Comparison of ENCODE assay signal across 20 cellular contexts in the genomic region with DNA sequence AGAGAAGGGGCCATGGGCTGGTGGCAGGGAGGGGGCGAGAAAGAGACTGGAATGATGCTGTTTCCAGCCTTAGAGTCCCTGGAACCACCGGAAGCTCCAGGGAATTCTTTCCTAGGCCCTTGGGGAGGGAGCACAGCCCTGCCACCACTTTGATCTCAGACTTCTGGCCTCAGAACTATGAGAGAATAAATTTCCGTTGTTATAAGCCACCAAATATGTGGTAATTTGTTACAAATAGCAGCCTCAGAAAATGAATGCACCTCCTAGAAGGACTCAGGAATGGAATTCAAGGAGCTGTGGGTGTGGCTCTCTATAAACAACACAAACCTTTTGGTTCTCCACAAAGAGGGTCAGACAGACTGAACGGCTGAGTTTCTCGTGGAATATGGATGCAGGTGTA.
DNase-seq lines count a peak whose midpoint lies in the region; FAIRE-seq and TF ChIP-seq lines count a peak whose summit lies in the region.
"Had no signal": no experiment of that assay in that cellular context is flagged by ENCODE, and none has a peak within 500 bp of the region (broad histone marks: within the 10 kb centered on the region; RNA-seq: fewer than 3 reads in every experiment).

No MANE protein-coding gene starts in this region.

- H3K4me3 ChIP-seq in astrocyte (ENCODE audit: insufficient read depth, low read depth, low read length) (no peak overlapping the region), mesodermal cell (ENCODE audit: extremely low read depth, insufficient read depth, low read length, poor library complexity, severe bottlenecking) (no peak overlapping the region)
- H3K4me3 ChIP-seq: cardiac muscle cell, esophagus squamous epithelium, gastroesophageal sphincter, vagina had no signal

- DNase-seq in EH (ENCODE audit: low read depth) = peak; percentile 16
- peak; percentile 77 for DNase-seq in astrocyte (ENCODE audit: low read depth)
- DNase-seq in type B pancreatic cell (ENCODE audit: extremely low spot score, unreplicated experiment) = no peak
- no peak for DNase-seq in HEK293T (ENCODE audit: extremely low spot score)
- no peak for DNase-seq in midbrain (lab: John Stamatoyannopoulos, UW)
- DNase-seq in DMS114 treated with DMSO at 0.1 percent for 48 hours (lab: John Stamatoyannopoulos, UW; ENCODE audit: unreplicated experiment) = no peak
- DNase-seq: activated CD8-positive, alpha-beta T cell treated with anti-CD3 and anti-CD28 coated beads, Interleukin-2, amount 10 ng/mL, durations not matched to agents 7 days and 5 days; activated effector memory CD4-positive, alpha-beta T cell treated with anti-CD3 and anti-CD28 coated beads, Interleukin-2, amount 50 U/mL, for 16 hours; CD8-positive, alpha-beta T cell; esophagus squamous epithelium; hypothalamus; KG1; NCI-H146; NCI-H526 had no signal

- H3K36me3 ChIP-seq in astrocyte (ENCODE audit: insufficient read depth, low read length) (no peaks in the 10 kb centered on the region), mesodermal cell (ENCODE audit: control insufficient read depth, insufficient read depth, low read length) (no peaks in the 10 kb centered on the region)
- H3K36me3 ChIP-seq: cardiac muscle cell, esophagus squamous epithelium, gastroesophageal sphincter, vagina had no signal

- H3K9me3 ChIP-seq in astrocyte (ENCODE audit: insufficient read depth, low read depth, low read length) (no peaks in the 10 kb centered on the region), mesodermal cell (ENCODE audit: control insufficient read depth, low read length) (no peaks in the 10 kb centered on the region)
- H3K9me3 ChIP-seq: esophagus squamous epithelium, gastroesophageal sphincter, vagina had no signal

- POLR2A ChIA-PET in HEK293T (lab: Yijun Ruan, JAX) = no interaction called here

- H3K4me1 ChIP-seq in astrocyte (ENCODE audit: insufficient read depth, low read length) (peaks cover 39% of the 10 kb centered on the region), mesodermal cell (ENCODE audit: control insufficient read depth, insufficient read depth, low read length, poor library complexity, severe bottlenecking) (peaks cover 24% of the 10 kb centered on the region)

- CTCF ChIA-PET in HEK293T (lab: Yijun Ruan, JAX) = no interaction called here

- 81 to 82% methylated on average over 2 to 3 of the region's 5 CpGs for WGBS in mesodermal cell (ENCODE audit: insufficient coverage in 2 of 2), 2 experiments

- peak overlapping the region; percentile 24 for H2AFZ ChIP-seq in astrocyte (ENCODE audit: low read depth, low read length)

- peak overlapping the region; percentile 66 for H3K27ac Mint-ChIP-seq in astrocyte (ENCODE audit: unreplicated experiment)
- peak overlapping the region; percentile 80 for H3K27ac Mint-ChIP-seq in type B pancreatic cell
- H3K27ac Mint-ChIP-seq: activated CD8-positive, alpha-beta T cell treated with anti-CD3 and anti-CD28 coated beads, Interleukin-2, amount 10 ng/mL, durations not matched to agents 7 days and 5 days; CD8-positive, alpha-beta T cell; T-helper 1 cell treated with Interleukin-12 subunit alpha and Interleukin-12 subunit beta and Interleukin-4 antibody, amounts not matched to agents 30 μg/mL and 1 μg/mL, for 36 hours had no signal

- H3K27me3 ChIP-seq in astrocyte (ENCODE audit: insufficient read depth, low read length) = peaks cover 2% of the 10 kb centered on the region
- H3K27me3 ChIP-seq: cardiac muscle cell, esophagus squamous epithelium, vagina had no signal

- H3K9me3 Mint-ChIP-seq in astrocyte (ENCODE audit: unreplicated experiment) (no peaks in the 10 kb centered on the region), type B pancreatic cell (no peaks in the 10 kb centered on the region)
- H3K9me3 Mint-ChIP-seq: CD8-positive, alpha-beta T cell; T-helper 1 cell treated with Interleukin-12 subunit alpha and Interleukin-12 subunit beta and Interleukin-4 antibody, amounts not matched to agents 30 μg/mL and 1 μg/mL, for 36 hours had no signal

- peak; percentile 9 for FAIRE-seq in astrocyte (lab: Jason Lieb, UNC)
- FAIRE-seq: RCC 7860 had no signal

- peaks cover 40% of the 10 kb centered on the region for H3K4me1 Mint-ChIP-seq in astrocyte (ENCODE audit: low read depth, unreplicated experiment)
- peaks cover 52% of the 10 kb centered on the region for H3K4me1 Mint-ChIP-seq in type B pancreatic cell (ENCODE audit: unreplicated experiment)

- no peaks in the 10 kb centered on the region for H3K36me3 Mint-ChIP-seq in astrocyte (ENCODE audit: low read depth, unreplicated experiment)
- no peaks in the 10 kb centered on the region for H3K36me3 Mint-ChIP-seq in type B pancreatic cell
- H3K36me3 Mint-ChIP-seq: CD8-positive, alpha-beta T cell had no signal

- TF ChIP-seq CTCF in astrocyte (IDR thresholded peaks at IDR 0.05; ENCODE audit: insufficient read depth, low read depth, low read length) = no peak
- no peak for TF ChIP-seq CTCF in type B pancreatic cell (conservative IDR thresholded peaks at IDR 0.05)

- peak overlapping the region; percentile 42 for H3K4me2 ChIP-seq in astrocyte (ENCODE audit: low read length)

- no peak overlapping the region for H3K4me3 Mint-ChIP-seq in astrocyte (ENCODE audit: unreplicated experiment)
- H3K4me3 Mint-ChIP-seq in type B pancreatic cell = peak overlapping the region; percentile 36
- H3K4me3 Mint-ChIP-seq: activated CD8-positive, alpha-beta T cell treated with anti-CD3 and anti-CD28 coated beads, Interleukin-2, amount 10 ng/mL, durations not matched to agents 7 days and 5 days; CD8-positive, alpha-beta T cell; T-helper 1 cell treated with Interleukin-12 subunit alpha and Interleukin-12 subunit beta and Interleukin-4 antibody, amounts not matched to agents 30 μg/mL and 1 μg/mL, for 36 hours had no signal

- no peaks in the 10 kb centered on the region for H3K27me3 Mint-ChIP-seq in astrocyte (ENCODE audit: low read depth, unreplicated experiment)
- peaks cover 13% of the 10 kb centered on the region for H3K27me3 Mint-ChIP-seq in type B pancreatic cell

- H4K20me1 ChIP-seq in astrocyte (ENCODE audit: insufficient read depth, low read length) = no peaks in the 10 kb centered on the region

- H3K27ac ChIP-seq in astrocyte (ENCODE audit: low read depth, low read length) (peak overlapping the region; percentile 36), mesodermal cell (ENCODE audit: low read depth, low read length, severe bottlenecking) (peak overlapping the region; percentile 13)
- H3K27ac ChIP-seq: cardiac muscle cell, vagina had no signal

- H3K79me2 ChIP-seq in astrocyte (ENCODE audit: insufficient read depth, low read length) = no peaks in the 10 kb centered on the region

- H3K9ac ChIP-seq in astrocyte (ENCODE audit: low read length) = peak overlapping the region; percentile 19

TF ChIP-seq in HEK293T, 16 proteins besides CTCF, POLR2A, EP300 and RAD21:
- TF ChIP-seq HDGF (IDR thresholded peaks at IDR 0.05; ENCODE audit: borderline replicate concordance) (no peak), SUZ12 (IDR thresholded peaks at IDR 0.05) (no peak), FOXM1 (IDR thresholded peaks at IDR 0.05; ENCODE audit: borderline replicate concordance) (no peak), FOXA1 (IDR thresholded peaks at IDR 0.05) (no peak), FOXK2 (IDR thresholded peaks at IDR 0.05) (no peak), CTBP1 (IDR thresholded peaks at IDR 0.05; ENCODE audit: borderline replicate concordance) (no peak), ELF4 (IDR thresholded peaks at IDR 0.05) (no peak), NFRKB (IDR thresholded peaks at IDR 0.05) (no peak), BHLHE40 (IDR thresholded peaks at IDR 0.05; ENCODE audit: borderline replicate concordance) (no peak), ARNT (IDR thresholded peaks at IDR 0.05) (no peak), TARDBP (IDR thresholded peaks at IDR 0.05) (no peak)
TF ChIP-seq in HEK293T: peak in this region for 0.

Comparison
In these comparisons a context has a peak if more than half of its experiments do, and no peak if none do; other contexts are left out.
1. DNase-seq: peak in EH (single experiment) and astrocyte (single experiment); none in type B pancreatic cell (single experiment), HEK293T (single experiment), midbrain (single experiment) and DMS114 treated with DMSO at 0.1 percent for 48 hours (single experiment).